Comparison of ENCODE assay signal across 12 cellular contexts in genomic region chr4:38136604-38137003, GRCh38.
DNase-seq lines count a peak whose midpoint lies in the region; ATAC-seq and TF ChIP-seq lines count a peak whose summit lies in the region.
"Had no signal": no experiment of that assay in that cellular context is flagged by ENCODE, and none has a peak within 500 bp of the region (broad histone marks: within the 10 kb centered on the region; RNA-seq: fewer than 3 reads in every experiment).

No MANE protein-coding gene starts in this region.

- no peaks in the 10 kb centered on the region for H3K9me3 ChIP-seq in H9 (ENCODE audit: control insufficient read depth, low read depth, low read length)
- H3K9me3 ChIP-seq: BLaER1 had no signal

- no peak for ATAC-seq in HG02981 (IDR thresholded peaks at IDR 0.05; ENCODE audit: unreplicated experiment)

- H3K18ac ChIP-seq in H9 (ENCODE audit: insufficient read length, low read depth, low read length): no peak overlapping the region

- H2BK120ac ChIP-seq in H9 (ENCODE audit: low read depth, low read length, poor library complexity, severe bottlenecking): no peak overlapping the region

- H2AFZ ChIP-seq in H9 (ENCODE audit: low read length): no peak overlapping the region

- DNase-seq in CD14-positive monocyte (ENCODE audit: low spot score): no peak
- no peak for DNase-seq in H9
- DNase-seq in brain microvascular endothelial cell: no peak
- peak; percentile 37 for DNase-seq in islet precursor cell
- no peak for DNase-seq in chondrocyte (ENCODE audit: low spot score)
- no peak for DNase-seq in GM13977 (ENCODE audit: low spot score)
- DNase-seq: 8988T; AML-193; CD4-positive, CD25-positive, alpha-beta regulatory T cell; DMS53 had no signal

- no peak overlapping the region for H2BK12ac ChIP-seq in H9 (ENCODE audit: insufficient read length, low read depth, low read length)

- H3K36me3 Mint-ChIP-seq in CD14-positive monocyte (peaks cover 80 to 88% of the 10 kb centered on the region in 2 donors), H9 (ENCODE audit: insufficient read depth in 1 of 3, low read depth in 3 of 3) (peaks cover 16 to 50% (median 48%) of the 10 kb centered on the region in 3 experiments; a peak in 6 of 7 replicates), chondrocyte (ENCODE audit: low read depth) (peaks cover 42% of the 10 kb centered on the region)

- H3K4me1 ChIP-seq in H9 (ENCODE audit: insufficient read depth, low read length): no peaks in the 10 kb centered on the region

- H3K27ac ChIP-seq in H9 (ENCODE audit: insufficient read length, low read depth, low read length) (no peak overlapping the region), brain microvascular endothelial cell (no peak overlapping the region)
- H3K27ac ChIP-seq: BLaER1 had no signal

- no peak overlapping the region for H3K4me3 ChIP-seq in brain microvascular endothelial cell (ENCODE audit: low read depth, low read length)
- H3K4me3 ChIP-seq: BLaER1 had no signal

- no peak overlapping the region for H4K8ac ChIP-seq in H9 (replicated peaks; ENCODE audit: insufficient read length, low read depth, low read length)

- no peak overlapping the region for H2BK15ac ChIP-seq in H9 (ENCODE audit: low read depth, low read length)

- intact Hi-C loops in CD14-positive monocyte (cut with micrococcal nuclease): no loop called here

- H3K23me2 ChIP-seq in H9 (ENCODE audit: insufficient read length, low read depth, low read length, poor library complexity, severe bottlenecking): no peaks in the 10 kb centered on the region

- no peak for TF ChIP-seq CTCF in CD14-positive monocyte (IDR thresholded peaks at IDR 0.05)
- TF ChIP-seq CTCF in H9 (conservative IDR thresholded peaks at IDR 0.05): peak; percentile 37; the same call in 2 of the 3 replicates
- TF ChIP-seq CTCF in brain microvascular endothelial cell (IDR thresholded peaks at IDR 0.05; ENCODE audit: low read depth, low read length, missing control alignments): peak; percentile 17
- no peak for TF ChIP-seq CTCF in chondrocyte (IDR thresholded peaks at IDR 0.05)
- no peak for TF ChIP-seq CTCF in GM13977 (IDR thresholded peaks at IDR 0.05; ENCODE audit: extremely low read depth, insufficient read depth, missing control alignments)

- no peak overlapping the region for H2AK5ac ChIP-seq in H9 (ENCODE audit: insufficient read length, low read length)

- peaks cover 12% of the 10 kb centered on the region for H3K36me3 ChIP-seq in brain microvascular endothelial cell (replicated peaks)

- no peak overlapping the region for H2BK20ac ChIP-seq in H9 (ENCODE audit: low read depth, low read length, poor library complexity, severe bottlenecking)

- H3K4me2 ChIP-seq in H9 (ENCODE audit: insufficient read depth, insufficient read length, low read length): no peak overlapping the region
- H3K4me2 ChIP-seq: BLaER1 had no signal

- H3K9ac ChIP-seq in H9 (ENCODE audit: extremely low read depth, insufficient read length, low read length): no peak overlapping the region
- H3K9ac ChIP-seq: BLaER1 had no signal

- H3K4me3 Mint-ChIP-seq in CD14-positive monocyte: no peak overlapping the region
- no peak overlapping the region for H3K4me3 Mint-ChIP-seq in H9
- H3K4me3 Mint-ChIP-seq in chondrocyte (ENCODE audit: unreplicated experiment): no peak overlapping the region
- H3K4me3 Mint-ChIP-seq: CD4-positive, CD25-positive, alpha-beta regulatory T cell had no signal

- H3K56ac ChIP-seq in H9 (ENCODE audit: insufficient read length, low read depth, low read length): no peak overlapping the region

- H3K27me3 ChIP-seq in H9 (ENCODE audit: insufficient read depth, low read length) (no peaks in the 10 kb centered on the region), brain microvascular endothelial cell (replicated peaks) (no peaks in the 10 kb centered on the region)
- H3K27me3 ChIP-seq: BLaER1 had no signal

- no peaks in the 10 kb centered on the region for H3K79me1 ChIP-seq in H9 (ENCODE audit: insufficient read depth, low read depth, low read length, poor library complexity, severe bottlenecking)

- H4K20me1 ChIP-seq in H9 (ENCODE audit: control insufficient read depth, insufficient read depth, insufficient read length): no peaks in the 10 kb centered on the region
- H4K20me1 ChIP-seq: BLaER1 had no signal

- no CpG with 5 or more reads among the region's 10 CpGs for WGBS in H9 (ENCODE audit: extremely low coverage, insufficient read length, low lambda C conversion rate)

- H3T11ph ChIP-seq in H9 (ENCODE audit: low read length): no peak overlapping the region

- H3K79me2 ChIP-seq in H9 (ENCODE audit: insufficient read depth, low read length): no peaks in the 10 kb centered on the region

- no peak overlapping the region for H3K23ac ChIP-seq in H9 (ENCODE audit: insufficient read length, low read depth, low read length)

- H3K27me3 Mint-ChIP-seq in CD14-positive monocyte (ENCODE audit: low read depth in 3 of 3) (peaks cover 0 to 2% (median 1%) of the 10 kb centered on the region in 3 donors), H9 (ENCODE audit: low read depth) (peaks cover 20% of the 10 kb centered on the region), chondrocyte (ENCODE audit: low read depth) (no peaks in the 10 kb centered on the region)
- H3K27me3 Mint-ChIP-seq: CD4-positive, CD25-positive, alpha-beta regulatory T cell had no signal

- H3K4me1 Mint-ChIP-seq in CD14-positive monocyte: no peaks in the 10 kb centered on the region
- H3K4me1 Mint-ChIP-seq in H9: peaks cover 8 to 14% of the 10 kb centered on the region in 2 experiments
- peaks cover 28% of the 10 kb centered on the region for H3K4me1 Mint-ChIP-seq in chondrocyte (ENCODE audit: low read depth)

- peak overlapping the region in 5 of 7 donors; percentile 33 to 70 (median 52) for H3K27ac Mint-ChIP-seq in CD14-positive monocyte
- no peak overlapping the region; a peak in 1 of 7 replicates for H3K27ac Mint-ChIP-seq in H9
- no peak overlapping the region for H3K27ac Mint-ChIP-seq in chondrocyte (ENCODE audit: unreplicated experiment)
- H3K27ac Mint-ChIP-seq: CD4-positive, CD25-positive, alpha-beta regulatory T cell had no signal

- H3K9me3 Mint-ChIP-seq in CD14-positive monocyte (no peaks in the 10 kb centered on the region), H9 (no peaks in the 10 kb centered on the region; a peak in 1 of 5 replicates), chondrocyte (ENCODE audit: low read depth) (no peaks in the 10 kb centered on the region)
- H3K9me3 Mint-ChIP-seq: CD4-positive, CD25-positive, alpha-beta regulatory T cell had no signal

- H4K91ac ChIP-seq in H9 (ENCODE audit: insufficient read length, low read depth, low read length): no peak overlapping the region

- in situ Hi-C loops in brain microvascular endothelial cell (cut with HindIII; ENCODE audit: low pct_ligation_motif_present, low sequenced_read_pairs): no loop called here
- in situ Hi-C loops in GM13977 (cut with MboI; ENCODE audit: low pct_unique_long_range_greater_than_20kb, low sequenced_read_pairs, unreplicated experiment): no loop called here

- no peak overlapping the region for H3K4ac ChIP-seq in H9 (ENCODE audit: low read depth, low read length)

- H4K5ac ChIP-seq in H9 (ENCODE audit: insufficient read length, low read depth, low read length): no peak overlapping the region

- H2BK5ac ChIP-seq in H9 (ENCODE audit: insufficient read length, low read length): no peak overlapping the region

- H3K14ac ChIP-seq in H9 (ENCODE audit: insufficient read depth, low read length): no peak overlapping the region

Comparison
In these comparisons a context has a peak if more than half of its experiments do, and no peak if none do; other contexts are left out.
1. H3K27ac Mint-ChIP-seq: peak in CD14-positive monocyte (5 of 7); none in H9 (0 of 3) and chondrocyte (single experiment).
2. CTCF ChIP-seq: peak in H9 (single experiment) and brain microvascular endothelial cell (single experiment); none in CD14-positive monocyte (single experiment), chondrocyte (single experiment) and GM13977 (single experiment).